ENCODE assay signal across 15 cellular contexts in the genomic region with DNA sequence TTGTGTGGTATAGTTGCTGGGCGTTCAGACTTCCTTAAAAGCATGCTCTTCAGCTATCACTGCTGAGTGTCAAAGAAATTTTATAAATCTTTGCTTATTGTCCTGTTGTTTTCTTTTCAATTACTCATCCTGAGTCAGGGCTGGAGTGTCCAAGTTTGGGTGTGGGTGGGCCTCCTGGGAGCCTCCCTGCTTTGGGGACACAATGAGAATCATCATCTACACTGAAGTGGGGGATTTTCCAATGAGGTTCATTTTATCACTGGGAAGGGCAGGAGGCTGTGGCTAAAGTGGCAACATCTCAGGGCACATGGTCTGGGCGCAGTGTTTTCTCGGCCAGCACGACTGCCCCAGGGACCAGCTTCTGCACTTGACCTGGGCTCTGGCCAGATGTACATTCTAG. TPM values are rescaled to one million over a fixed set of nuclear protein-coding genes. Genes with fewer than 3 reads are reported as not detected.
DNase-seq lines count a peak whose midpoint lies in the region; ATAC-seq and TF ChIP-seq lines count a peak whose summit lies in the region.
"Had no signal": no experiment of that assay in that cellular context is flagged by ENCODE, and none has a peak within 500 bp of the region (broad histone marks: within the 10 kb centered on the region; RNA-seq: fewer than 3 reads in every experiment).

No MANE protein-coding gene starts in this region.

- no peak for DNase-seq in left ventricle myocardium inferior
- no peak for DNase-seq in Right ventricle myocardium inferior (ENCODE audit: missing footprints)
- peak; percentile 67 for DNase-seq in astrocyte of the hippocampus (ENCODE audit: low read depth, low spot score)
- DNase-seq in iris pigment epithelial cell (ENCODE audit: low read depth), result peak; percentile 74
- DNase-seq in activated CD4-positive, alpha-beta T cell treated with anti-CD3 and anti-CD28 coated beads, Interleukin-2, amount 50 U/mL, for 1 hour, result no peak
- no peak for DNase-seq in NCI-H187 (lab: John Stamatoyannopoulos, UW)
- DNase-seq: ACHN; activated naive CD4-positive, alpha-beta T cell treated with anti-CD3 and anti-CD28 coated beads, Interleukin-2, amount 10 ng/mL, durations not matched to agents 7 days and 5 days; left cardiac atrium; NCI-H2227 treated with DMSO at 0.1 percent for 48 hours; RPMI8226; thyroid gland had no signal

- H3K27me3 ChIP-seq in left ventricle myocardium inferior (ENCODE audit: low read depth), result peaks cover 58% of the 10 kb centered on the region
- H3K27me3 ChIP-seq: thyroid gland had no signal

- TF ChIP-seq CTCF in left ventricle myocardium inferior (IDR thresholded peaks at IDR 0.05; ENCODE audit: borderline replicate concordance), result no peak

- ATAC-seq in Right ventricle myocardium inferior (no peak), GM18858 (IDR thresholded peaks at IDR 0.05; ENCODE audit: unreplicated experiment) (no peak), HG03460 (IDR thresholded peaks at IDR 0.05; ENCODE audit: unreplicated experiment) (no peak)

- H3K36me3 ChIP-seq in left ventricle myocardium inferior, result peaks cover 29% of the 10 kb centered on the region

- no peak overlapping the region for H3K4me3 ChIP-seq in left ventricle myocardium inferior
- H3K4me3 ChIP-seq: skin epidermis, thyroid gland had no signal

- H3K4me1 ChIP-seq in left ventricle myocardium inferior, result peaks cover 6% of the 10 kb centered on the region
- H3K4me1 ChIP-seq: thyroid gland had no signal

- peak overlapping the region; percentile 30 for H3K27ac ChIP-seq in left ventricle myocardium inferior (replicated peaks)
- H3K27ac ChIP-seq: thyroid gland had no signal

- intact Hi-C loops in left ventricle myocardium inferior (cut with micrococcal nuclease), result no loop called here
- intact Hi-C loops in Right ventricle myocardium inferior (cut with DNase I), result no loop called here

- H3K9me3 ChIP-seq in left ventricle myocardium inferior (replicated peaks), result no peaks in the 10 kb centered on the region
- H3K9me3 ChIP-seq: thyroid gland had no signal

RNA-seq across cellular contexts. Expression of gene GFPT2, which starts 19.5 kb away (rescaled TPM):
- total RNA-seq in left ventricle myocardium inferior (8.4 TPM), Right ventricle myocardium inferior (15.3 TPM)

RNA-seq across cellular contexts. Expression of gene MAPK9, which starts 41.8 kb away (rescaled TPM):
- total RNA-seq in left ventricle myocardium inferior, result 40.9 TPM
- 41.7 TPM for total RNA-seq in Right ventricle myocardium inferior

Comparison
In these comparisons a context has a peak if more than half of its experiments do, and no peak if none do; other contexts are left out.
1. DNase-seq: peak in astrocyte of the hippocampus (single experiment) and iris pigment epithelial cell (single experiment); none in left ventricle myocardium inferior (single experiment), Right ventricle myocardium inferior (single experiment), activated CD4-positive, alpha-beta T cell treated with anti-CD3 and anti-CD28 coated beads, Interleukin-2, amount 50 U/mL, for 1 hour (single experiment) and NCI-H187 (0 of 2).